In the genomic region with DNA sequence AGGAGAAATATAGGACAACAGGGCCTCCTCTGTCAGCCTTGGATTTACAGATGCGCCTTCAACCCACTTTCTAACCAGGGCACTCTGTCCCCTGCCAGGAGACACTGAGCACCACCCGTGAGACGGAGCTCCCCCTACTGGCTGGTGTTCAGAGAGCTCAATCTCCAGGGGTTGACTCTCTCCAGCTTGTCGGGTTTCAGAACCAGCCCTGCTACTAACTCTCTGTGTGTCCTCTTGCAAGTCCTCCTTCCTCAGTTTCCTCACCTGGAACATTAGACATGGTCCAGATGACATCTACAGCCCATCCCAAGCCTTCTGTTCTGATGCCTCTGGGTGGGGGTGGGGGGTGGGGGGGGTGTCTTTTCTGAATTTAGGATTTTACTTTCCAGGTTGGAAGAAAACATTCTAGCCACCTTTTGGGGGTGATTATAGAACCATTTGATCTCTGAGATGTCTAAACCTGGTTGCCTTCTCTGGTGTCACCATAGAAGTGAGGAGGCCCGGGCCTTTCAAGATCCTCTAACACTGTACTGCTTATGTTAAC, we compare ENCODE assay signal across 8 cellular contexts.
DNase-seq lines count a peak whose midpoint lies in the region; ATAC-seq, FAIRE-seq and TF ChIP-seq lines count a peak whose summit lies in the region.

No MANE protein-coding gene starts in this region.

- H3K4me2 ChIP-seq in mesendoderm (ENCODE audit: low read length) = no peak overlapping the region

- H3K23ac ChIP-seq in mesendoderm (ENCODE audit: low read length) = no peak overlapping the region

- no peaks in the 10 kb centered on the region for H3K4me1 Mint-ChIP-seq in endodermal cell

- H3K36me3 Mint-ChIP-seq in endodermal cell (ENCODE audit: low read depth) = no peaks in the 10 kb centered on the region

- H3K27ac ChIP-seq in endodermal cell (ENCODE audit: low read depth, low read length) (peak overlapping the region; percentile 100), mesendoderm (ENCODE audit: low read depth, low read length) (no peak overlapping the region)

- peak; percentile 84 for TF ChIP-seq CTCF in D721Med (IDR thresholded peaks at IDR 0.05; ENCODE audit: insufficient read depth, missing control alignments)
- peak; percentile 90 for TF ChIP-seq CTCF in endodermal cell (conservative IDR thresholded peaks at IDR 0.05)

- no peak overlapping the region for H3K4me3 ChIP-seq in endodermal cell (ENCODE audit: low read length)
- no peak overlapping the region for H3K4me3 ChIP-seq in mesendoderm (ENCODE audit: low read length)

- no peaks in the 10 kb centered on the region for H3K4me1 ChIP-seq in endodermal cell (ENCODE audit: control insufficient read depth, insufficient read depth, low read length)
- no peaks in the 10 kb centered on the region for H3K4me1 ChIP-seq in mesendoderm (ENCODE audit: control insufficient read depth, low read depth, low read length)

- H3K79me2 ChIP-seq in mesendoderm (ENCODE audit: control insufficient read depth, insufficient read depth, low read length) = no peaks in the 10 kb centered on the region

- H3K36me3 ChIP-seq in endodermal cell (ENCODE audit: control insufficient read depth, insufficient read depth, low read length) = no peaks in the 10 kb centered on the region
- no peaks in the 10 kb centered on the region for H3K36me3 ChIP-seq in mesendoderm (ENCODE audit: control insufficient read depth, insufficient read depth, low read length)

- no peak overlapping the region for H3K4me3 Mint-ChIP-seq in endodermal cell

- peaks cover 5% of the 10 kb centered on the region for H3K27me3 ChIP-seq in endodermal cell (ENCODE audit: control insufficient read depth, insufficient read depth, low read length, poor library complexity, severe bottlenecking)
- H3K27me3 ChIP-seq in mesendoderm (ENCODE audit: insufficient read depth, low read length, poor library complexity) = no peaks in the 10 kb centered on the region

- H2BK120ac ChIP-seq in mesendoderm (ENCODE audit: low read depth, low read length) = no peak overlapping the region

- H2BK5ac ChIP-seq in mesendoderm (ENCODE audit: low read length) = no peak overlapping the region

- ATAC-seq in HG02610 (IDR thresholded peaks at IDR 0.05; ENCODE audit: unreplicated experiment) = peak; percentile 58

- H3K27me3 Mint-ChIP-seq in endodermal cell (ENCODE audit: insufficient read depth) = peaks cover 3% of the 10 kb centered on the region

- H3K56ac ChIP-seq in mesendoderm (ENCODE audit: low read length) = no peak overlapping the region

- H3K18ac ChIP-seq in mesendoderm (ENCODE audit: low read length) = no peak overlapping the region

- 47 to 63% methylated on average over 4 to 5 of the region's 5 CpGs for WGBS in endodermal cell (ENCODE audit: insufficient coverage in 1 of 2, insufficient read length in 1 of 2), 2 experiments
- WGBS in mesendoderm (ENCODE audit: extremely low coverage, insufficient coverage, low lambda C conversion rate) = no CpG with 5 or more reads among the region's 5 CpGs

- no peak overlapping the region for H2BK15ac ChIP-seq in mesendoderm (replicated peaks; ENCODE audit: low read depth)

- no peak overlapping the region for H4K8ac ChIP-seq in mesendoderm (ENCODE audit: low read depth, low read length)

- H3K4ac ChIP-seq in mesendoderm (ENCODE audit: low read depth, low read length) = no peak overlapping the region

- H3K27ac Mint-ChIP-seq in endodermal cell = no peak overlapping the region

- DNase-seq in D721Med (ENCODE audit: insufficient read length, low spot score) = peak; percentile 31
- peak; percentile 69 for DNase-seq in NCI-H774 (lab: John Stamatoyannopoulos, UW)
- peak; percentile 13 to 46 for DNase-seq in activated CD8-positive, alpha-beta memory T cell treated with anti-CD3 and anti-CD28 coated beads for 1 hour (ENCODE audit: extremely low read depth in 1 of 2, low read depth in 1 of 2)
- DNase-seq in endodermal cell = peak; percentile 95
- DNase-seq in mesendoderm = peak; percentile 80
- DNase-seq in stimulated activated CD8-positive, alpha-beta memory T cell treated with anti-CD3 and anti-CD28 coated beads, Interleukin-2, amount 100 ng/mL, for 48 hours (ENCODE audit: low read depth in 2 of 2) = peak; percentile 52 to 53
- DNase-seq in mesenteric fat pad (ENCODE audit: low spot score) = no peak

- FAIRE-seq in D721Med (lab: Jason Lieb, UNC) = no peak

- H3K9me3 Mint-ChIP-seq in endodermal cell = no peaks in the 10 kb centered on the region

- H3K9ac ChIP-seq in endodermal cell (ENCODE audit: extremely low read depth, low read length, poor library complexity, severe bottlenecking) = no peak overlapping the region
- no peak overlapping the region for H3K9ac ChIP-seq in mesendoderm (ENCODE audit: low read length)

- no peaks in the 10 kb centered on the region for H3K9me3 ChIP-seq in endodermal cell (ENCODE audit: control insufficient read depth, low read length)

- H4K5ac ChIP-seq in mesendoderm (ENCODE audit: low read length) = no peak overlapping the region

- no peak overlapping the region for H2AK5ac ChIP-seq in mesendoderm (ENCODE audit: low read length)

- H3K79me1 ChIP-seq in mesendoderm (ENCODE audit: low read length) = no peaks in the 10 kb centered on the region
